In genomic region chr7:44748948-44749731, GRCh38 we compare ENCODE assay signal across 8 cellular contexts. TPM values are rescaled to one million over a fixed set of nuclear protein-coding genes. Genes with fewer than 3 reads are reported as not detected.
DNase-seq lines count a peak whose midpoint lies in the region; ATAC-seq and TF ChIP-seq lines count a peak whose summit lies in the region.

No MANE protein-coding gene starts in this region.

- H3K4me3 ChIP-seq in AG04449 (ENCODE audit: low read depth, low read length): peak overlapping the region; percentile 82
- H3K4me3 ChIP-seq in esophagus muscularis mucosa: peak overlapping the region; percentile 81 to 99 (median 87)
- peak overlapping the region; percentile 92 for H3K4me3 ChIP-seq in rectal smooth muscle tissue (ENCODE audit: low read length)

- H3K4me1 ChIP-seq in esophagus muscularis mucosa (peaks cover 32 to 46% (median 36%) of the 10 kb centered on the region in 4 donors), rectal smooth muscle tissue (ENCODE audit: control insufficient read depth, insufficient read depth, low read length) (peaks cover 16% of the 10 kb centered on the region)

- POLR2A ChIA-PET in AG04449 (lab: Yijun Ruan, JAX): interaction anchor here (0.7 to 1.5 kb wide), 6 partner anchors 14 to 167 kb away, joined by 3 to 6 read pairs (median 3); partner anchors contain the start of genes OGDH and TMED4

- ATAC-seq in HG03025 (IDR thresholded peaks at IDR 0.05; ENCODE audit: low FRiP score, unreplicated experiment): peak; percentile 6

- peaks cover 0 to 3% (median 0%) of the 10 kb centered on the region in 4 donors for H3K36me3 ChIP-seq in esophagus muscularis mucosa
- peaks cover 4% of the 10 kb centered on the region for H3K36me3 ChIP-seq in rectal smooth muscle tissue (ENCODE audit: control insufficient read depth, insufficient read depth, low read length)

- CTCF ChIA-PET in AG04449 (lab: Yijun Ruan, JAX): interaction anchor here (0.9 to 1.5 kb wide), 4 partner anchors 14 to 215 kb away, joined by 3 to 4 read pairs (median 4); no protein-coding TSS in a partner anchor

- in situ Hi-C loops in GM13977 (cut with MboI; ENCODE audit: low pct_unique_long_range_greater_than_20kb, low sequenced_read_pairs, unreplicated experiment): no loop called here

- 15% methylated on average over 22 of the region's 60 CpGs for WGBS in esophagus muscularis mucosa

- TF ChIP-seq EP300 in esophagus muscularis mucosa (IDR thresholded peaks at IDR 0.05): no peak

- H3K27ac ChIP-seq in esophagus muscularis mucosa (replicated peaks in 1 of 4) (peak overlapping the region; percentile 97 to 99 (median 98)), rectal smooth muscle tissue (ENCODE audit: low read depth, low read length) (peak overlapping the region; percentile 64)

- intact Hi-C loops in esophagus muscularis mucosa (cut with DNase I): loop anchor here (2.0 to 5.0 kb wide), 3 partner anchors 93 to 162 kb away; partner anchors contain the start of gene OGDH

- no peaks in the 10 kb centered on the region for H3K9me3 ChIP-seq in esophagus muscularis mucosa

- no peak for TF ChIP-seq CTCF in AG04449 (IDR thresholded peaks at IDR 0.05; ENCODE audit: insufficient read depth, low read length, missing control alignments)
- no peak for TF ChIP-seq CTCF in GM13977 (IDR thresholded peaks at IDR 0.05; ENCODE audit: extremely low read depth, insufficient read depth, missing control alignments)
- no peak for TF ChIP-seq CTCF in esophagus muscularis mucosa (IDR thresholded peaks at IDR 0.05)

- peak overlapping the region; percentile 90 for H3K9ac ChIP-seq in rectal smooth muscle tissue (ENCODE audit: low read length)

- H3K27me3 ChIP-seq in esophagus muscularis mucosa (no peaks in the 10 kb centered on the region), rectal smooth muscle tissue (ENCODE audit: control insufficient read depth, insufficient read depth, low read length) (no peaks in the 10 kb centered on the region)

- TF ChIP-seq POLR2A in esophagus muscularis mucosa (IDR thresholded peaks at IDR 0.05; ENCODE audit: low read depth): no peak

- DNase-seq in AG04449 (ENCODE audit: low read depth, low spot score): no peak
- DNase-seq in GM13977 (ENCODE audit: low spot score): peak; percentile 51
- peak; percentile 7 for DNase-seq in T follicular helper cell (ENCODE audit: low read depth)
- DNase-seq in esophagus muscularis mucosa (ENCODE audit: extremely low spot score): no peak
- no peak for DNase-seq in NK-92 (lab: John Stamatoyannopoulos, UW; ENCODE audit: unreplicated experiment)
- no peak for DNase-seq in mucosa of gallbladder (ENCODE audit: low spot score)

RNA-seq across cellular contexts. Expression of gene ZMIZ2, which starts 0.5 kb away (rescaled TPM):
- total RNA-seq in esophagus muscularis mucosa (10 to 100 TPM; 12.4 to 36.0 (median 28.4) TPM), mucosa of gallbladder (109 TPM)

RNA-seq across cellular contexts. Expression of gene PPIA, which starts 47.3 kb away (rescaled TPM):
- 1,000 to 10,000 TPM; 1,223 to 1,666 (median 1,462) TPM for total RNA-seq in esophagus muscularis mucosa
- 923 TPM for total RNA-seq in mucosa of gallbladder

Comparison
In these comparisons a context has a peak if more than half of its experiments do, and no peak if none do; other contexts are left out.
1. DNase-seq: peak in GM13977 (single experiment) and T follicular helper cell (single experiment); none in AG04449 (single experiment), esophagus muscularis mucosa (single experiment), NK-92 (single experiment) and mucosa of gallbladder (single experiment).
2. Peak in every context shown above with its lines, with median percentiles within 50 percentile points of each other: H3K4me3 ChIP-seq.